In genomic region chr20:60642048-60642447, GRCh38 we compare ENCODE assay signal across 23 cellular contexts.
"Had no signal": no experiment of that assay in that cellular context is flagged by ENCODE, and none has a peak within 500 bp of the region (broad histone marks: within the 10 kb centered on the region; RNA-seq: fewer than 3 reads in every experiment).

No MANE protein-coding gene starts in this region.

- H3K9me3 ChIP-seq: ovary, testis, thyroid gland, transverse colon, upper lobe of right lung, uterus had no signal

- H3K27ac ChIP-seq: heart left ventricle, hepatocyte, left ventricle myocardium inferior, ovary, sigmoid colon, stomach, testis, thyroid gland, transverse colon, upper lobe of right lung, uterus had no signal

- H3K4me1 ChIP-seq: heart left ventricle, left ventricle myocardium inferior, sigmoid colon, stomach, thyroid gland, transverse colon, upper lobe of right lung, uterus had no signal

- H3K4me3 ChIP-seq: heart left ventricle, hepatocyte, left ventricle myocardium inferior, lung, mucosa of descending colon, ovary, sigmoid colon, smooth muscle cell, stomach, testis, thyroid gland, transverse colon, upper lobe of right lung, uterus had no signal

- H3K36me3 ChIP-seq: heart left ventricle, left ventricle myocardium inferior, ovary, sigmoid colon, stomach, thyroid gland, transverse colon, upper lobe of right lung, uterus had no signal

- H3K27me3 ChIP-seq: heart left ventricle, hepatocyte, ovary, sigmoid colon, stomach, testis, thyroid gland, transverse colon, uterus had no signal

- H2AFZ ChIP-seq: hepatocyte had no signal

- H3K79me2 ChIP-seq: hepatocyte had no signal

- H3K4me2 ChIP-seq: hepatocyte, smooth muscle cell had no signal

- DNase-seq: heart left ventricle; islet precursor cell; left ventricle myocardium inferior; mesendoderm; midbrain; mucosa of descending colon; naive thymus-derived CD4-positive, alpha-beta T cell; ovary; right cardiac atrium; sigmoid colon; stimulated activated CD4-positive, alpha-beta T cell treated with anti-CD3 and anti-CD28 coated beads, Interleukin-1b, Interleukin-23, amount 100 ng/mL, for 48 hours; stimulated activated CD4-positive, alpha-beta T cell treated with anti-CD3 and anti-CD28 coated beads, Interleukin-4, amount 100 ng/mL, for 1 hour; stimulated activated naive B cell treated with anti-CD40 and anti-IgM and Interleukin-4, amounts not matched to agents 10 μg/mL and 1 μg/mL and 100 μg/mL, for 72 hours; stimulated activated naive CD8-positive, alpha-beta T cell treated with anti-CD3 and anti-CD28 coated beads, Interleukin-15, Interleukin-2, amounts not matched to agents 100 U/mL and 50 U/mL, for 24 hours; stomach; testis; thyroid gland; transverse colon; upper lobe of right lung; uterus had no signal
